Comparison of ENCODE assay signal across 1 cellular context in the genomic region with DNA sequence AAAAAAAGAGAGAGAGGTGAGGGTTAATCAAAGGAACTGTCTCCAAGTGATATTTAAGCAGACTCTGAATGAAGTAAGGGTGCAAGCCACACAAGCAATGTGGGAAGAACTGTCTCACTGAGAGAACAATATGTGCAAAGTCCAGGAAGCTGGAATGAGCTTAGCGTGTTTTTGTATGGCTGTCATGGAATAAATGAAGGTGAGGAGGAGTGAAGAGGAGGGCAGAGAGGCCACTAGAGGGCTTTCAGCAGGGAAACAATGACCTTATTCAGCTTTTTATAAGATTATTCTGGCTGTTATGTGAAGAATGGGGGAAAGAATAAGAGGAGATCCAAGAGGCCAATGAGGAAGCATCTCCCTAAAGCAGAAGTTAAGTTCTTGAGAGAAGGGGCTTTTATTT.
TF ChIP-seq lines count a peak whose summit lies in the region.

No MANE protein-coding gene starts in this region.

TF ChIP-seq in A549, 52 proteins besides CTCF, POLR2A, EP300 and RAD21 (continued from another document):
- TF ChIP-seq MAZ (IDR thresholded peaks at IDR 0.05; ENCODE audit: borderline replicate concordance, low read depth, low read length), result no peak
- no peak for TF ChIP-seq EHMT2 (IDR thresholded peaks at IDR 0.05; ENCODE audit: low read depth)
- no peak for TF ChIP-seq FOXS1 (CRISPR knock-in tag; IDR thresholded peaks at IDR 0.05)
- TF ChIP-seq ZFP36 (IDR thresholded peaks at IDR 0.05; ENCODE audit: borderline replicate concordance, partially characterized antibody), result no peak
- no peak for TF ChIP-seq ZNF302 (CRISPR knock-in tag; IDR thresholded peaks at IDR 0.05)
- TF ChIP-seq, protein P1, sequence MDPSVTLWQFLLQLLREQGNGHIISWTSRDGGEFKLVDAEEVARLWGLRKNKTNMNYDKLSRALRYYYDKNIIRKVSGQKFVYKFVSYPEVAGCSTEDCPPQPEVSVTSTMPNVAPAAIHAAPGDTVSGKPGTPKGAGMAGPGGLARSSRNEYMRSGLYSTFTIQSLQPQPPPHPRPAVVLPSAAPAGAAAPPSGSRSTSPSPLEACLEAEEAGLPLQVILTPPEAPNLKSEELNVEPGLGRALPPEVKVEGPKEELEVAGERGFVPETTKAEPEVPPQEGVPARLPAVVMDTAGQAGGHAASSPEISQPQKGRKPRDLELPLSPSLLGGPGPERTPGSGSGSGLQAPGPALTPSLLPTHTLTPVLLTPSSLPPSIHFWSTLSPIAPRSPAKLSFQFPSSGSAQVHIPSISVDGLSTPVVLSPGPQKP (IDR thresholded peaks at IDR 0.05; ENCODE audit: low read depth, low read length), result no peak
- no peak for TF ChIP-seq GATA3 (IDR thresholded peaks at IDR 0.05; ENCODE audit: borderline replicate concordance)
- no peak for TF ChIP-seq RCOR1 (IDR thresholded peaks at IDR 0.05; ENCODE audit: low read depth, low read length)
- TF ChIP-seq, protein P2, sequence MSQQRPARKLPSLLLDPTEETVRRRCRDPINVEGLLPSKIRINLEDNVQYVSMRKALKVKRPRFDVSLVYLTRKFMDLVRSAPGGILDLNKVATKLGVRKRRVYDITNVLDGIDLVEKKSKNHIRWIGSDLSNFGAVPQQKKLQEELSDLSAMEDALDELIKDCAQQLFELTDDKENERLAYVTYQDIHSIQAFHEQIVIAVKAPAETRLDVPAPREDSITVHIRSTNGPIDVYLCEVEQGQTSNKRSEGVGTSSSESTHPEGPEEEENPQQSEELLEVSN (IDR thresholded peaks at IDR 0.05; ENCODE audit: borderline replicate concordance, low read depth), result no peak
